ENCODE assay signal across 8 cellular contexts in genomic region chr2:64766841-64767669, GRCh38.
A peak's percentile ranks its signal among the peaks of the same experiment; 100 is the strongest.
DNase-seq lines count a peak whose midpoint lies in the region; ATAC-seq and TF ChIP-seq lines count a peak whose summit lies in the region.

No MANE protein-coding gene starts in this region.

- peak overlapping the region; percentile 80 for H3K4me3 Mint-ChIP-seq in osteocyte (ENCODE audit: unreplicated experiment)

- peak overlapping the region; percentile 66 for H3K4me3 ChIP-seq in fibroblast of villous mesenchyme (ENCODE audit: low read depth, low read length)

- H3K4me1 Mint-ChIP-seq in osteocyte (ENCODE audit: unreplicated experiment), result peaks cover 16% of the 10 kb centered on the region

- H3K27ac ChIP-seq in VCaP, result peak overlapping the region; percentile 85

- peak overlapping the region; percentile 92 for H3K27ac Mint-ChIP-seq in osteocyte (ENCODE audit: unreplicated experiment)

- TF ChIP-seq CTCF in VCaP (conservative IDR thresholded peaks at IDR 0.05) (no peak), fibroblast of villous mesenchyme (IDR thresholded peaks at IDR 0.05; ENCODE audit: insufficient read depth, low read depth, low read length) (no peak), osteocyte (IDR thresholded peaks at IDR 0.05) (no peak)

- no peaks in the 10 kb centered on the region for H3K9me3 Mint-ChIP-seq in osteocyte (ENCODE audit: unreplicated experiment)

- no peaks in the 10 kb centered on the region for H3K27me3 Mint-ChIP-seq in osteocyte (ENCODE audit: unreplicated experiment)

- DNase-seq in NCI-H1694 treated with DMSO at 0.1 percent for 48 hours (lab: John Stamatoyannopoulos, UW) (peak; percentile 33), NCI-H1694 (lab: John Stamatoyannopoulos, UW) (no peak), fibroblast of villous mesenchyme (ENCODE audit: low read depth) (peak; percentile 56), osteocyte (ENCODE audit: extremely low spot score, unreplicated experiment) (no peak), GM19238 (ENCODE audit: insufficient read length, low spot score) (no peak)

- no peaks in the 10 kb centered on the region for H3K36me3 Mint-ChIP-seq in osteocyte (ENCODE audit: unreplicated experiment)

- ATAC-seq in HG03280 (IDR thresholded peaks at IDR 0.05; ENCODE audit: unreplicated experiment), result peak; percentile 40
- ATAC-seq in GM21381 (IDR thresholded peaks at IDR 0.05; ENCODE audit: unreplicated experiment), result no peak

Comparison
In these comparisons a context has a peak if more than half of its experiments do, and no peak if none do; other contexts are left out.
1. DNase-seq: peak in NCI-H1694 treated with DMSO at 0.1 percent for 48 hours (single experiment) and fibroblast of villous mesenchyme (single experiment); none in NCI-H1694 (single experiment), osteocyte (single experiment) and GM19238 (single experiment).